14 cellular contexts compared by ENCODE assay signal in genomic region chr14:102527255-102528232, GRCh38. TPM values are rescaled to one million over a fixed set of nuclear protein-coding genes. Genes with fewer than 3 reads are reported as not detected.
DNase-seq lines count a peak whose midpoint lies in the region; ATAC-seq, FAIRE-seq and TF ChIP-seq lines count a peak whose summit lies in the region.
"Had no signal": no experiment of that assay in that cellular context is flagged by ENCODE, and none has a peak within 500 bp of the region (broad histone marks: within the 10 kb centered on the region; RNA-seq: fewer than 3 reads in every experiment).

No MANE protein-coding gene starts in this region.

- H3K4me1 Mint-ChIP-seq in Calu3 (ENCODE audit: low read depth, unreplicated experiment) (peaks cover 26% of the 10 kb centered on the region), astrocyte (ENCODE audit: low read depth, unreplicated experiment) (no peaks in the 10 kb centered on the region)

- TF ChIP-seq CTCF in Calu3 (IDR thresholded peaks at IDR 0.05; ENCODE audit: unreplicated experiment) = no peak
- TF ChIP-seq CTCF in astrocyte (IDR thresholded peaks at IDR 0.05; ENCODE audit: insufficient read depth, low read depth, low read length) = no peak
- TF ChIP-seq CTCF in ovary (IDR thresholded peaks at IDR 0.05) = no peak

- H3K36me3 Mint-ChIP-seq in Calu3 (ENCODE audit: insufficient read depth, unreplicated experiment) (peaks cover 16% of the 10 kb centered on the region), astrocyte (ENCODE audit: low read depth, unreplicated experiment) (no peaks in the 10 kb centered on the region)

- ATAC-seq in GM21360 (IDR thresholded peaks at IDR 0.05; ENCODE audit: unreplicated experiment) (no peak), HG02610 (IDR thresholded peaks at IDR 0.05; ENCODE audit: unreplicated experiment) (no peak)

- whole genome bisulfite sequencing in ovary, 3 donors = 92 to 93% (median 92%) methylated on average over 14 to 16 of the region's 16 CpGs

- H3K9me3 Mint-ChIP-seq in Calu3 (ENCODE audit: low read depth, unreplicated experiment) (no peaks in the 10 kb centered on the region), astrocyte (ENCODE audit: unreplicated experiment) (no peaks in the 10 kb centered on the region)
- H3K9me3 Mint-ChIP-seq: endodermal cell; T-helper 1 cell treated with Interleukin-12 subunit alpha and Interleukin-12 subunit beta and Interleukin-4 antibody, amounts not matched to agents 30 μg/mL and 1 μg/mL, for 36 hours had no signal

- peak overlapping the region; percentile 27 for H3K4me2 ChIP-seq in astrocyte (ENCODE audit: low read length)

- H3K27me3 ChIP-seq in astrocyte (ENCODE audit: insufficient read depth, low read length) (no peaks in the 10 kb centered on the region), muscle layer of duodenum (ENCODE audit: low read depth, low read length) (no peaks in the 10 kb centered on the region), ovary (no peaks in the 10 kb centered on the region)

- H3K4me3 Mint-ChIP-seq in Calu3 (ENCODE audit: low read depth, unreplicated experiment) (no peak overlapping the region), astrocyte (ENCODE audit: unreplicated experiment) (no peak overlapping the region)
- H3K4me3 Mint-ChIP-seq: endodermal cell; T-helper 1 cell treated with Interleukin-12 subunit alpha and Interleukin-12 subunit beta and Interleukin-4 antibody, amounts not matched to agents 30 μg/mL and 1 μg/mL, for 36 hours had no signal

- intact Hi-C loops in Calu3 (cut with micrococcal nuclease; ENCODE audit: unreplicated experiment) (no loop called here), ovary (cut with DNase I) (loop anchor here in 1 of 4 donors (10.0 kb wide), 1 partner anchor 397 kb away; the partner anchor contains the start of gene AMN)

- TF ChIP-seq EP300 in ovary (IDR thresholded peaks at IDR 0.05) = no peak

- H3K4me1 ChIP-seq in astrocyte (ENCODE audit: insufficient read depth, low read length) (peaks cover 14% of the 10 kb centered on the region), muscle layer of duodenum (ENCODE audit: control insufficient read depth in 1 of 2, insufficient read depth in 2 of 2, low read length in 2 of 2) (peaks cover 0 to 11% of the 10 kb centered on the region in 2 donors), ovary (ENCODE audit: insufficient read depth) (peaks cover 1% of the 10 kb centered on the region)

- TF ChIP-seq POLR2A in ovary (IDR thresholded peaks at IDR 0.05) = no peak

- no TSS peak for BruUV-seq in Calu3 (replicated peaks; lab: Mats Ljungman, UMichigan)

- FAIRE-seq in astrocyte (lab: Jason Lieb, UNC) = no peak

- H3K79me2 ChIP-seq in astrocyte (ENCODE audit: insufficient read depth, low read length) = no peaks in the 10 kb centered on the region

- H3K27me3 Mint-ChIP-seq in Calu3 (ENCODE audit: unreplicated experiment) = no peaks in the 10 kb centered on the region
- H3K27me3 Mint-ChIP-seq in astrocyte (ENCODE audit: low read depth, unreplicated experiment) = no peaks in the 10 kb centered on the region

- H3K27ac Mint-ChIP-seq in Calu3 (ENCODE audit: unreplicated experiment) (no peak overlapping the region), astrocyte (ENCODE audit: unreplicated experiment) (no peak overlapping the region)
- H3K27ac Mint-ChIP-seq: endodermal cell had no signal

- no peaks in the 10 kb centered on the region for H3K9me3 ChIP-seq in astrocyte (ENCODE audit: insufficient read depth, low read depth, low read length)
- H3K9me3 ChIP-seq in muscle layer of duodenum (ENCODE audit: control insufficient read depth in 1 of 2, low read length in 2 of 2) = no peaks in the 10 kb centered on the region
- H3K9me3 ChIP-seq in ovary = no peaks in the 10 kb centered on the region

- no peak overlapping the region for H3K9ac ChIP-seq in astrocyte (ENCODE audit: low read length)

- H3K27ac ChIP-seq in astrocyte (ENCODE audit: low read depth, low read length) (no peak overlapping the region), muscle layer of duodenum (ENCODE audit: low read length) (peak overlapping the region; percentile 39), ovary (no peak overlapping the region)

- H3K36me3 ChIP-seq in astrocyte (ENCODE audit: insufficient read depth, low read length) (no peaks in the 10 kb centered on the region), muscle layer of duodenum (ENCODE audit: control insufficient read depth in 1 of 2, insufficient read depth in 2 of 2, low read length in 2 of 2) (no peaks in the 10 kb centered on the region), ovary (no peaks in the 10 kb centered on the region)

- CTCF ChIA-PET in Calu3 (lab: Charles Lee) = interaction anchor here (0.7 kb wide), 1 partner anchor 167 kb away, joined by 3 read pairs; no protein-coding TSS in a partner anchor

- H4K20me1 ChIP-seq in astrocyte (ENCODE audit: insufficient read depth, low read length) = no peaks in the 10 kb centered on the region

- H3K4me3 ChIP-seq in astrocyte (ENCODE audit: insufficient read depth, low read depth, low read length) (no peak overlapping the region), muscle layer of duodenum (ENCODE audit: low read depth in 1 of 2, low read length in 2 of 2) (no peak overlapping the region), ovary (no peak overlapping the region)

- peak overlapping the region; percentile 36 for H2AFZ ChIP-seq in astrocyte (ENCODE audit: low read depth, low read length)

- peak; percentile 47 for DNase-seq in Calu3
- DNase-seq in HT1080 (ENCODE audit: low read depth) = peak; percentile 88
- DNase-seq in astrocyte (ENCODE audit: low read depth) = no peak
- no peak for DNase-seq in foreskin melanocyte
- DNase-seq in ovary = no peak
- DNase-seq: amniotic stem cell; endodermal cell; NCI-H1436; NK-92 treated with Interleukin-12 subunit alpha and Interleukin-12 subunit beta, amount 100 ng/mL, for 24 hours; stimulated activated CD8-positive, alpha-beta memory T cell treated with anti-CD3 and anti-CD28 coated beads, Interleukin-4, amount 100 ng/mL, for 48 hours had no signal

RNA-seq across cellular contexts. Expression of gene ANKRD9, which starts 18.0 kb away (rescaled TPM):
- total RNA-seq in Calu3 (2022) (23.3 and 23.8 TPM in 2 replicates), astrocyte (7.9 and 9.4 TPM in 2 replicates), ovary (10 to 100 TPM; 13.7 to 48.1 (median 20.9) TPM)
- total RNA-seq in HT1080 (2014; rRNA removed; shearing (Covaris generic)) = 13.0 and 15.0 TPM in 2 replicates
- polyA plus RNA-seq in HT1080 (2015; cell fraction: cytosol; rRNA removed) = 10.1 and 13.6 TPM in 2 replicates
- polyA plus RNA-seq in HT1080 (2015; cell fraction: nucleus; rRNA removed) = 24.3 and 27.6 TPM in 2 replicates
- 1 to 10 TPM; 2.2 to 6.7 TPM for polyA plus RNA-seq in ovary

Comparison
In these comparisons a context has a peak if more than half of its experiments do, and no peak if none do; other contexts are left out.
1. DNase-seq: peak in Calu3 (single experiment) and HT1080 (single experiment); none in astrocyte (single experiment), foreskin melanocyte (single experiment) and ovary (0 of 5).